ENCODE assay signal across 8 cellular contexts in genomic region chr7:47254081-47255006, GRCh38.
A peak's percentile ranks its signal among the peaks of the same experiment; 100 is the strongest.
DNase-seq lines count a peak whose midpoint lies in the region; ATAC-seq and TF ChIP-seq lines count a peak whose summit lies in the region.

No MANE protein-coding gene starts in this region.

- TF ChIP-seq POLR2A in gastroesophageal sphincter (IDR thresholded peaks at IDR 0.05) (peak; percentile 24 to 25), thyroid gland (IDR thresholded peaks at IDR 0.05) (peak in 1 of 2 donors; percentile 49)

- peak overlapping the region; percentile 97 for H2AFZ ChIP-seq in neuron (ENCODE audit: low read depth, low read length)

- H3K36me3 Mint-ChIP-seq in CD14-positive monocyte, result no peaks in the 10 kb centered on the region

- 7 to 33% methylated on average over 4 to 19 of the region's 66 CpGs for WGBS in gastroesophageal sphincter (ENCODE audit: low coverage in 1 of 2), 2 donors
- WGBS in thyroid gland, 2 donors, result 17 to 20% methylated on average over 21 to 22 of the region's 66 CpGs

- H3K4me1 ChIP-seq in gastroesophageal sphincter (peaks cover 0 to 33% (median 12%) of the 10 kb centered on the region in 3 donors), neuron (ENCODE audit: insufficient read depth, low read length) (peaks cover 7% of the 10 kb centered on the region), thyroid gland (peaks cover 3 to 14% of the 10 kb centered on the region in 2 donors)

- H3K4me3 ChIP-seq in gastroesophageal sphincter (peak overlapping the region; percentile 62 to 68), neuron (ENCODE audit: low read length) (peak overlapping the region; percentile 52), thyroid gland (replicated peaks in 1 of 3) (peak overlapping the region; percentile 15 to 39 (median 28))

- H3K36me3 ChIP-seq in gastroesophageal sphincter (no peaks in the 10 kb centered on the region), neuron (ENCODE audit: insufficient read depth, low read length) (no peaks in the 10 kb centered on the region), thyroid gland (no peaks in the 10 kb centered on the region)

- peaks cover 7 to 10% (median 8%) of the 10 kb centered on the region in 3 donors for H3K27me3 Mint-ChIP-seq in CD14-positive monocyte (ENCODE audit: low read depth in 3 of 3)

- H3K9me3 Mint-ChIP-seq in CD14-positive monocyte, result peaks cover 0 to 3% (median 0%) of the 10 kb centered on the region in 7 donors

- peak; percentile 76 for ATAC-seq in GM19043 (IDR thresholded peaks at IDR 0.05; ENCODE audit: low read depth, unreplicated experiment)
- peak; percentile 74 for ATAC-seq in HG03196 (IDR thresholded peaks at IDR 0.05; ENCODE audit: unreplicated experiment)
- ATAC-seq in gastroesophageal sphincter, result peak; percentile 92

- DNase-seq in CD14-positive monocyte (ENCODE audit: low spot score) (peak; percentile 67), NOMO-1 treated with DMSO at 0.1 percent for 48 hours (lab: John Stamatoyannopoulos, UW; ENCODE audit: unreplicated experiment) (peak; percentile 52), thyroid gland (peak; percentile 86 to 88)
- peak; percentile 20 for DNase-seq in activated naive CD4-positive, alpha-beta T cell treated with Interleukin-2 at 50 U/mL for 16 hours

- H3K27ac Mint-ChIP-seq in CD14-positive monocyte, result peak overlapping the region in 2 of 7 donors; percentile 3 to 69

- H3K27me3 ChIP-seq in gastroesophageal sphincter, result no peaks in the 10 kb centered on the region
- no peaks in the 10 kb centered on the region for H3K27me3 ChIP-seq in neuron (ENCODE audit: insufficient read depth, low read length)
- no peaks in the 10 kb centered on the region for H3K27me3 ChIP-seq in thyroid gland

- intact Hi-C loops in CD14-positive monocyte (cut with micrococcal nuclease) (loop anchor here in 1 of 2 donors (5.0 kb wide), 1 partner anchor 1337 kb away; no protein-coding TSS in a partner anchor), thyroid gland (cut with DNase I) (no loop called here)

- TF ChIP-seq EP300 in gastroesophageal sphincter (IDR thresholded peaks at IDR 0.05), result no peak

- H3K9me3 ChIP-seq in gastroesophageal sphincter, result no peaks in the 10 kb centered on the region
- H3K9me3 ChIP-seq in neuron (ENCODE audit: low read length), result no peaks in the 10 kb centered on the region
- no peaks in the 10 kb centered on the region for H3K9me3 ChIP-seq in thyroid gland

- H3K4me3 Mint-ChIP-seq in CD14-positive monocyte, result peak overlapping the region; percentile 78 to 89

- TF ChIP-seq CTCF in CD14-positive monocyte (IDR thresholded peaks at IDR 0.05) (peak; percentile 97), gastroesophageal sphincter (IDR thresholded peaks at IDR 0.05) (peak; percentile 97 to 98 (median 98)), thyroid gland (IDR thresholded peaks at IDR 0.05) (peak in 5 of 6 experiments; percentile 66 to 98 (median 94))

- H3K27ac ChIP-seq in gastroesophageal sphincter, result peak overlapping the region; percentile 64 to 94 (median 88)
- peak overlapping the region; percentile 31 to 90 (median 74) for H3K27ac ChIP-seq in thyroid gland

- peaks cover 22% of the 10 kb centered on the region for H3K4me1 Mint-ChIP-seq in CD14-positive monocyte

Comparison
In these comparisons a context has a peak if more than half of its experiments do, and no peak if none do; other contexts are left out.
1. Peak in every context shown above with its lines: DNase-seq, ATAC-seq, H3K4me3 ChIP-seq and H3K27ac ChIP-seq.
2. DNase-seq: peak in every context shown above with its lines; median percentile 87 in thyroid gland; 67 in CD14-positive monocyte; 52 in NOMO-1 treated with DMSO at 0.1 percent for 48 hours; 20 in activated naive CD4-positive, alpha-beta T cell treated with Interleukin-2 at 50 U/mL for 16 hours.